Comparison of ENCODE assay signal across 11 cellular contexts in genomic region chr15:34753236-34753894, GRCh38. TPM values are rescaled to one million over a fixed set of nuclear protein-coding genes. Genes with fewer than 3 reads are reported as not detected.
DNase-seq lines count a peak whose midpoint lies in the region; ATAC-seq, FAIRE-seq and TF ChIP-seq lines count a peak whose summit lies in the region.
"Had no signal": no experiment of that assay in that cellular context is flagged by ENCODE, and none has a peak within 500 bp of the region (broad histone marks: within the 10 kb centered on the region; RNA-seq: fewer than 3 reads in every experiment).

No MANE protein-coding gene starts in this region.

- H3K36me3 ChIP-seq in A673 (ENCODE audit: insufficient read depth, low read length, poor library complexity, severe bottlenecking) (no peaks in the 10 kb centered on the region), K562 (ENCODE audit: control insufficient read depth, insufficient read depth, low read length) (no peaks in the 10 kb centered on the region)

- intact Hi-C loops in A673 (cut with micrococcal nuclease; ENCODE audit: unreplicated experiment) = no loop called here
- intact Hi-C loops in K562 (cut with micrococcal nuclease) = no loop called here

- no peak overlapping the region for H3K9ac ChIP-seq in K562 (ENCODE audit: insufficient read depth in 1 of 2, low read depth in 2 of 2, low read length in 2 of 2)

- POLR2A ChIA-PET in A673 (lab: Charles Lee; ENCODE audit: low non-redundant PET) = no interaction called here
- POLR2A ChIA-PET in K562 (lab: Yijun Ruan, JAX) = interaction anchor here (1.0 to 1.5 kb wide), 2 partner anchors 15 to 16 kb away, joined by 3 read pairs; no protein-coding TSS in a partner anchor

- H3K4me2 ChIP-seq in K562 (ENCODE audit: insufficient read depth, low read length) = no peak overlapping the region

- peak; percentile 85 for FAIRE-seq in K562 (lab: Jason Lieb, UNC)

- H3K27me3 ChIP-seq in A673 (replicated peaks; ENCODE audit: insufficient read depth, low read depth, low read length, poor library complexity) (peaks cover 91% of the 10 kb centered on the region), K562 (ENCODE audit: control insufficient read depth in 2 of 2, insufficient read depth in 2 of 2, low read length in 2 of 2) (peaks cover 26 to 40% of the 10 kb centered on the region in 2 experiments)

- H3K27ac ChIP-seq in A673 (ENCODE audit: low read depth, low read length, poor library complexity, severe bottlenecking) = no peak overlapping the region
- no peak overlapping the region for H3K27ac ChIP-seq in K562 (ENCODE audit: extremely low read depth, low read depth, low read length)

- WGBS in K562 (ENCODE audit: insufficient coverage, low coverage, missing lambda C conversion rate) = 26% methylated on average over 11 of the region's 11 CpGs

- BruUV-seq in A673 (replicated peaks; lab: Mats Ljungman, UMichigan) = no TSS peak
- no TSS peak for BruUV-seq in K562 (replicated peaks; lab: Mats Ljungman, UMichigan)

- in situ Hi-C loops in K562 (cut with MboI) = no loop called here

- H3K9me1 ChIP-seq in K562 (ENCODE audit: control insufficient read depth, insufficient read depth, low read length) = no peaks in the 10 kb centered on the region

- no peak for TF ChIP-seq RAD21 in K562 (CRISPR knock-in tag; conservative IDR thresholded peaks at IDR 0.05 in 1 of 2, IDR thresholded peaks at IDR 0.05 in 1 of 2)

- CTCF ChIA-PET in A673 (lab: Charles Lee) = no interaction called here
- CTCF ChIA-PET in K562 (lab: Yijun Ruan, JAX; ENCODE audit: low intra/inter-chr PET ratio) = no interaction called here

- H4K20me1 ChIP-seq in K562 (replicated peaks; ENCODE audit: control insufficient read depth, insufficient read depth, low read length) = no peaks in the 10 kb centered on the region

- H3K4me3 ChIP-seq in A673 (ENCODE audit: low read depth, low read length, poor library complexity, severe bottlenecking) (no peak overlapping the region), K562 (no peak overlapping the region)

- H2AFZ ChIP-seq in K562 (ENCODE audit: low read depth, low read length) = no peak overlapping the region

- H3K79me2 ChIP-seq in K562 (ENCODE audit: control insufficient read depth, insufficient read depth, low read length) = no peaks in the 10 kb centered on the region

- TF ChIP-seq POLR2A in K562 (conservative IDR thresholded peaks at IDR 0.05) = no peak

- H3K4me1 ChIP-seq in A673 (ENCODE audit: insufficient read depth, low read length, poor library complexity, severe bottlenecking) (no peaks in the 10 kb centered on the region), K562 (replicated peaks in 1 of 2; ENCODE audit: control insufficient read depth in 2 of 2, insufficient read depth in 2 of 2, low read length in 2 of 2) (peaks cover 0 to 12% of the 10 kb centered on the region in 2 experiments; a peak in 2 of 5 replicates)

- DNase-seq in A673 (ENCODE audit: low spot score) (peak; percentile 65), HuH-7 (ENCODE audit: low spot score) (peak; percentile 37), K562 (ENCODE audit: extremely low read depth in 1 of 4, low spot score in 3 of 4) (peak; percentile 45 to 54 (median 50)), iris pigment epithelial cell (ENCODE audit: low read depth) (peak; percentile 59), cerebellar nuclear complex (lab: John Stamatoyannopoulos, UW) (no peak)
- DNase-seq in central memory CD4-positive, alpha-beta T cell = no peak
- DNase-seq: CD8-positive, alpha-beta T cell; NCI-H2171 had no signal

- TF ChIP-seq EP300 in K562 (IDR thresholded peaks at IDR 0.05; ENCODE audit: low read length) = no peak

- TF ChIP-seq CTCF in A673 (conservative IDR thresholded peaks at IDR 0.05; ENCODE audit: low read depth, low read length) (no peak), K562 (IDR thresholded peaks at IDR 0.05 in 2 of 3, conservative IDR thresholded peaks at IDR 0.05 in 1 of 3; ENCODE audit: insufficient read depth in 2 of 3, low read depth in 1 of 3, low read length in 3 of 3) (no peak)

- H3K9me3 ChIP-seq in A673 (ENCODE audit: low read depth, low read length, poor library complexity, severe bottlenecking) = no peaks in the 10 kb centered on the region
- no peaks in the 10 kb centered on the region for H3K9me3 ChIP-seq in K562 (replicated peaks; ENCODE audit: control insufficient read depth, insufficient read depth, low read depth, low read length)

- peak; percentile 81 for ATAC-seq in K562
- ATAC-seq in GM19324 (IDR thresholded peaks at IDR 0.05; ENCODE audit: low FRiP score, unreplicated experiment) = no peak
- no peak for ATAC-seq in HG03139 (IDR thresholded peaks at IDR 0.05; ENCODE audit: unreplicated experiment)
- ATAC-seq: CD8-positive, alpha-beta T cell had no signal

TF ChIP-seq in K562, 482 proteins besides CTCF, POLR2A, EP300 and RAD21 (continues in another document):
- TF ChIP-seq CHD2 (IDR thresholded peaks at IDR 0.05; ENCODE audit: low read depth, low read length) (no peak), FOXA3 (CRISPR knock-in tag; conservative IDR thresholded peaks at IDR 0.05 in 1 of 2, IDR thresholded peaks at IDR 0.05 in 1 of 2) (0 out of 4 replicates have a peak, but pooled peaks of 1 of the 2 experiments have one; percentile 31), HINFP (tag; conservative IDR thresholded peaks at IDR 0.05; ENCODE audit: low read depth) (no peak), NONO (IDR thresholded peaks at IDR 0.05; ENCODE audit: low read depth in 2 of 2, low read length in 1 of 2) (no peak), GATAD2A (IDR thresholded peaks at IDR 0.05) (no peak), ZNF197 (CRISPR knock-in tag; IDR thresholded peaks at IDR 0.05; ENCODE audit: low read depth) (0 out of 2 replicates have a peak, but pooled peaks have one; percentile 49), MXD1 (CRISPR knock-in tag; IDR thresholded peaks at IDR 0.05; ENCODE audit: borderline replicate concordance, poor library complexity, severe bottlenecking) (no peak), ZNF174 (CRISPR knock-in tag; IDR thresholded peaks at IDR 0.05) (no peak), FOXJ3 (CRISPR knock-in tag; IDR thresholded peaks at IDR 0.05) (0 out of 2 replicates have a peak, but pooled peaks have one; percentile 48)

RNA-seq across cellular contexts. Expression of gene GJD2, which starts 1.4 kb away (rescaled TPM):
- total RNA-seq in A673 (2021) (not detected in 2 replicates), K562 (2014; rRNA removed) (not detected in 2 replicates), K562 (2014; rRNA removed; fragmentation: Illumina TruSeq; extraction: Trizol) (not detected in 2 replicates), K562 (2015; rRNA removed; fragmentation: Illumina TruSeq; extraction: Trizol) (not detected in 2 replicates), K562 (2021) (not detected in 2 replicates)
- not detected in 2 replicates for total RNA-seq in K562 (2011; cell fraction: chromatin; rRNA removed; ENCODE audit: low replicate concordance)
- not detected in 2 replicates for total RNA-seq in K562 (2011; cell fraction: nucleolus; rRNA removed)
- not detected in 2 replicates for total RNA-seq in K562 (2011; cell fraction: nucleoplasm; rRNA removed)
- polyA plus RNA-seq in K562 (2011; rRNA removed) (not detected in 2 replicates), K562 (2014; fragmentation: Illumina TruSeq; extraction: Trizol) (not detected in 2 replicates), K562 (2014; fragmentation: Nextera tagmentation; extraction: Ambion mirVana) (not detected), K562 (2014; rRNA removed) (not detected in 2 replicates)
- polyA plus RNA-seq in K562 (2011; cell fraction: cytosol; rRNA removed) = 0.06 TPM in 1 of 2 replicates, not detected in the other
- polyA plus RNA-seq in K562 (2011; cell fraction: nucleus; rRNA removed) = 0.04 TPM in 1 of 2 replicates, not detected in the other
- polyA plus RNA-seq in K562 (2012) = 0.04 TPM in 1 of 2 replicates, not detected in the other
- 0.11 TPM in 1 of 2 replicates, not detected in the other for polyA minus RNA-seq in K562 (2011; rRNA and poly(A)+ RNA removed)
- not detected in 2 replicates for polyA minus RNA-seq in K562 (2011; cell fraction: cytosol; rRNA and poly(A)+ RNA removed)
- polyA minus RNA-seq in K562 (2011; cell fraction: nucleus; rRNA and poly(A)+ RNA removed) = 0.13 TPM in 1 of 2 replicates, not detected in the other
- total RNA-seq: CD8-positive, alpha-beta T cell; mesenteric fat pad had no signal

RNA-seq across cellular contexts. Expression of gene ACTC1, which starts 42.0 kb away (rescaled TPM):
- total RNA-seq in A673 (2021) = not detected in 2 replicates
- 0.56 TPM in 1 of 2 replicates, not detected in the other for total RNA-seq in K562 (2011; cell fraction: chromatin; rRNA removed; ENCODE audit: low replicate concordance)
- total RNA-seq in K562 (2011; cell fraction: nucleolus; rRNA removed) = 0.39 TPM in 1 of 2 replicates, not detected in the other
- 0.29 TPM in 1 of 2 replicates, not detected in the other for total RNA-seq in K562 (2011; cell fraction: nucleoplasm; rRNA removed)
- total RNA-seq in K562 (2014; rRNA removed) = not detected in 2 replicates
- 0.18 TPM in 1 of 2 replicates, not detected in the other for total RNA-seq in K562 (2014; rRNA removed; fragmentation: Illumina TruSeq; extraction: Trizol)
- 0.33 TPM in 1 of 2 replicates, not detected in the other for total RNA-seq in K562 (2015; rRNA removed; fragmentation: Illumina TruSeq; extraction: Trizol)
- 0.09 TPM in 1 of 2 replicates, not detected in the other for total RNA-seq in K562 (2021)
- 0.16 and 0.84 TPM in 2 replicates for polyA plus RNA-seq in K562 (2011; rRNA removed)
- polyA plus RNA-seq in K562 (2011; cell fraction: cytosol; rRNA removed) = 0.97 TPM in 1 of 2 replicates, not detected in the other
- 0.21 and 1.8 TPM in 2 replicates for polyA plus RNA-seq in K562 (2011; cell fraction: nucleus; rRNA removed)
- 0.18 TPM in 2 replicates for polyA plus RNA-seq in K562 (2012)
- polyA plus RNA-seq in K562 (2014; fragmentation: Illumina TruSeq; extraction: Trizol) = 0.10 TPM in 1 of 2 replicates, not detected in the other
- polyA plus RNA-seq in K562 (2014; fragmentation: Nextera tagmentation; extraction: Ambion mirVana) = under 1 TPM in 1 of 2 experiments, not detected in 1; 0.15 TPM
- polyA plus RNA-seq in K562 (2014; rRNA removed) = 0.08 TPM in 1 of 2 replicates, not detected in the other
- polyA minus RNA-seq in K562 (2011; rRNA and poly(A)+ RNA removed) = 0.28 TPM in 1 of 2 replicates, not detected in the other
- 1.2 TPM in 1 of 2 replicates, not detected in the other for polyA minus RNA-seq in K562 (2011; cell fraction: cytosol; rRNA and poly(A)+ RNA removed)
- 0.27 TPM in 1 of 2 replicates, not detected in the other for polyA minus RNA-seq in K562 (2011; cell fraction: nucleus; rRNA and poly(A)+ RNA removed)
- total RNA-seq: CD8-positive, alpha-beta T cell had no signal

Comparison
In these comparisons a context has a peak if more than half of its experiments do, and no peak if none do; other contexts are left out.
1. DNase-seq: peak in A673 (single experiment), HuH-7 (single experiment), K562 (4 of 4) and iris pigment epithelial cell (single experiment); none in central memory CD4-positive, alpha-beta T cell (single experiment) and cerebellar nuclear complex (0 of 2).